ENCODE assay signal across 12 cellular contexts in genomic region chr12:114671664-114672476, GRCh38. TPM values are rescaled to one million over a fixed set of nuclear protein-coding genes. Genes with fewer than 3 reads are reported as not detected.
A peak's percentile ranks its signal among the peaks of the same experiment; 100 is the strongest.
DNase-seq lines count a peak whose midpoint lies in the region; ATAC-seq and TF ChIP-seq lines count a peak whose summit lies in the region.
"Had no signal": no experiment of that assay in that cellular context is flagged by ENCODE, and none has a peak within 500 bp of the region (broad histone marks: within the 10 kb centered on the region; RNA-seq: fewer than 3 reads in every experiment).

No MANE protein-coding gene starts in this region.

- no peaks in the 10 kb centered on the region for H3K9me3 ChIP-seq in breast epithelium
- no peaks in the 10 kb centered on the region for H3K9me3 ChIP-seq in mesenchymal stem cell (ENCODE audit: control insufficient read depth, low read length)
- H3K9me3 ChIP-seq: colonic mucosa, Peyer's patch had no signal

- H4K8ac ChIP-seq in mesenchymal stem cell (ENCODE audit: low read length): peak overlapping the region; percentile 98

- no peak overlapping the region for H2AK5ac ChIP-seq in mesenchymal stem cell (ENCODE audit: low read length, severe bottlenecking)

- H2BK12ac ChIP-seq in mesenchymal stem cell (ENCODE audit: low read length in 2 of 2): peak overlapping the region; percentile 81 to 99

- H3K9me3 Mint-ChIP-seq in MCF 10A (ENCODE audit: unreplicated experiment): no peaks in the 10 kb centered on the region

- intact Hi-C loops in breast epithelium (cut with DNase I; ENCODE audit: low total_unique reads): no loop called here
- intact Hi-C loops in MCF 10A (cut with micrococcal nuclease): no loop called here

- H3K4me3 ChIP-seq in breast epithelium (peak overlapping the region; percentile 12 to 84 (median 36)), mesenchymal stem cell (ENCODE audit: insufficient read depth in 1 of 2, low read depth in 1 of 2, low read length in 2 of 2) (peak overlapping the region; percentile 20 to 69)
- H3K4me3 ChIP-seq: colonic mucosa, Peyer's patch had no signal

- no peak overlapping the region for H3K23ac ChIP-seq in mesenchymal stem cell (ENCODE audit: low read length in 2 of 2)

- CTCF ChIA-PET in MCF 10A (lab: Yijun Ruan, JAX): interaction anchor here (0.6 to 2.9 kb wide), 3 partner anchors 12 to 1074 kb away, joined by 3 to 8 read pairs (median 5); partner anchors contain the start of gene TBX3

- no peak overlapping the region for H2BK5ac ChIP-seq in mesenchymal stem cell (ENCODE audit: low read depth, low read length, poor library complexity, severe bottlenecking)

- H3K18ac ChIP-seq in mesenchymal stem cell (ENCODE audit: low read depth in 1 of 2, low read length in 2 of 2): peak overlapping the region; percentile 69 to 94

- H3K4me1 ChIP-seq in breast epithelium (peaks cover 0 to 13% of the 10 kb centered on the region in 2 donors), mesenchymal stem cell (ENCODE audit: control insufficient read depth, insufficient read depth, low read depth, low read length) (peaks cover 17% of the 10 kb centered on the region)

- peak overlapping the region; percentile 86 to 94 for H3K4ac ChIP-seq in mesenchymal stem cell (ENCODE audit: low read depth in 1 of 2, low read length in 2 of 2)

- peak overlapping the region in 1 of 2 experiments; percentile 93 for H3K14ac ChIP-seq in mesenchymal stem cell (ENCODE audit: low read length in 2 of 2)

- H3K36me3 Mint-ChIP-seq in MCF 10A (ENCODE audit: insufficient read depth, unreplicated experiment): peaks cover 31% of the 10 kb centered on the region

- peak overlapping the region; percentile 96 for H2BK15ac ChIP-seq in mesenchymal stem cell (ENCODE audit: low read depth, poor library complexity, severe bottlenecking)

- H3K9ac ChIP-seq in mesenchymal stem cell (ENCODE audit: low read length): peak overlapping the region; percentile 84

- peaks cover 7% of the 10 kb centered on the region for H3K4me1 Mint-ChIP-seq in MCF 10A (ENCODE audit: insufficient read depth, unreplicated experiment)

- POLR2A ChIA-PET in MCF 10A (lab: Yijun Ruan, JAX): interaction anchor here (2.7 kb wide), 1 partner anchor 10 kb away, joined by 13 read pairs; no protein-coding TSS in a partner anchor

- no peak overlapping the region for H3K4me2 ChIP-seq in mesenchymal stem cell (ENCODE audit: low read length, poor library complexity, severe bottlenecking)

- H3K27ac ChIP-seq in breast epithelium (peak overlapping the region; percentile 85 to 97), mesenchymal stem cell (ENCODE audit: low read length, poor library complexity, severe bottlenecking) (no peak overlapping the region)

- H3K27ac Mint-ChIP-seq in MCF 10A (ENCODE audit: low read depth, unreplicated experiment): no peak overlapping the region

- no peak for TF ChIP-seq POLR2A in breast epithelium (IDR thresholded peaks at IDR 0.05)

- H3K27me3 ChIP-seq in breast epithelium (no peaks in the 10 kb centered on the region), mesenchymal stem cell (ENCODE audit: control insufficient read depth in 1 of 2, insufficient read depth in 1 of 2, low read length in 2 of 2) (peaks cover 0 to 69% of the 10 kb centered on the region in 2 experiments)
- H3K27me3 ChIP-seq: Peyer's patch had no signal

- peak overlapping the region; percentile 98 for H4K91ac ChIP-seq in mesenchymal stem cell (ENCODE audit: low read length)

- BruUV-seq in MCF 10A (replicated peaks; lab: Mats Ljungman, UMichigan): no TSS peak

- DNase-seq in breast epithelium (ENCODE audit: low spot score in 2 of 2) (peak in 1 of 2 donors; percentile 68), MCF 10A (ENCODE audit: unreplicated experiment) (no peak), ecto neural progenitor cell (ENCODE audit: low spot score) (peak; percentile 79), mesenchymal stem cell (peak; percentile 72), ureter (ENCODE audit: low spot score) (peak; percentile 66), COR-L47 (lab: John Stamatoyannopoulos, UW) (no peak), glomerular visceral epithelial cell (ENCODE audit: extremely low spot score) (no peak)
- DNase-seq: colonic mucosa, NCI-H2029 treated with DMSO at 0.1 percent for 48 hours, Peyer's patch had no signal

- TF ChIP-seq CTCF in breast epithelium (IDR thresholded peaks at IDR 0.05) (no peak), MCF 10A (IDR thresholded peaks at IDR 0.05; ENCODE audit: unreplicated experiment) (no peak)

- H2AFZ ChIP-seq in mesenchymal stem cell (ENCODE audit: low read depth, low read length): no peak overlapping the region

- H3K36me3 ChIP-seq in breast epithelium: no peaks in the 10 kb centered on the region
- peaks cover 0 to 62% of the 10 kb centered on the region in 2 experiments for H3K36me3 ChIP-seq in mesenchymal stem cell (ENCODE audit: control insufficient read depth in 1 of 2, insufficient read depth in 2 of 2, low read depth in 1 of 2, low read length in 2 of 2)
- H3K36me3 ChIP-seq: colonic mucosa had no signal

- peak overlapping the region; percentile 86 for H2BK120ac ChIP-seq in mesenchymal stem cell (ENCODE audit: low read depth, low read length)

- no peak for ATAC-seq in GM18502 (IDR thresholded peaks at IDR 0.05; ENCODE audit: poor library complexity, unreplicated experiment)
- ATAC-seq: activated CD4-positive, CD25-positive, alpha-beta regulatory T cell treated with anti-CD3 and anti-CD28 coated beads, Interleukin-2, amount 50 U/mL, for 24 hours had no signal

- WGBS in mesenchymal stem cell: 26% methylated on average over 44 of the region's 55 CpGs

- H3K27me3 Mint-ChIP-seq in MCF 10A (ENCODE audit: insufficient read depth, unreplicated experiment): no peaks in the 10 kb centered on the region

- no peaks in the 10 kb centered on the region for H3K79me1 ChIP-seq in mesenchymal stem cell (replicated peaks; ENCODE audit: low read length, poor library complexity, severe bottlenecking)

- H3K4me3 Mint-ChIP-seq in MCF 10A (ENCODE audit: unreplicated experiment): no peak overlapping the region

RNA-seq across cellular contexts. Expression of gene TBX3, which starts 12.1 kb away (rescaled TPM):
- total RNA-seq in breast epithelium (100 to 1,000 TPM in 1 of 3 donors, 10 to 100 TPM in 2; 21.3 to 115 (median 78.3) TPM), MCF 10A (2022) (6.6 and 8.0 TPM in 2 replicates), ureter (251 TPM)
- polyA plus RNA-seq in mesenchymal stem cell (2013, experiment 1 of 2): 59.8 TPM
- polyA plus RNA-seq in mesenchymal stem cell (2013, experiment 2 of 2): 57.6 TPM

Comparison
In these comparisons a context has a peak if more than half of its experiments do, and no peak if none do; other contexts are left out.
1. DNase-seq: peak in ecto neural progenitor cell (single experiment), mesenchymal stem cell (single experiment) and ureter (single experiment); none in MCF 10A (single experiment), COR-L47 (single experiment) and glomerular visceral epithelial cell (single experiment).